In the genomic region with DNA sequence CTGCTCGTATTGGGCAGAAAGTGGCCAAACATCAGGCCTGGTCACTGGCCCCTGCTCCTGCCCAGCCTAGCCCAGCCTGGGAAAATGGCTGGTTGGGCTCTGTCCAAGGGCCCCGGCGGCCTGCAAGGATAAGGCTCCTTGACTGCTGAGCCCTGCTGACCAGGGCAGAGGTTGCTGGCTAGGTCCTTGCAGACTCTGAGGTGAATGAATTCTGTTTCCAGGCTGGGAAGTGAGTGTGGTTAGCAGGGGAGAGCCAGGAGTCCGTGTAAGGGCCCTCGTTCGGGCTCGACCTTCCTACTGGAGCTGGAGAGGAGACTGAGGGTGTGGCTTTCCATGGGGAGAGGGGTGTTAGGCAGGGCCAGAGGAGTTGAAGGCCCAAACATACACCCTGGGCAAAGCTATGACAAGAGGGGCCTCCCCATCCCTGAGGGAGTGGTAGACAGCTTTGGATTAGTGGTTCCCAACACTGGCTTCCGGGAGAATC, we compare ENCODE assay signal across 1 cellular context.
TF ChIP-seq lines count a peak whose summit lies in the region.

No MANE protein-coding gene starts in this region.

TF ChIP-seq in HepG2, 621 proteins besides CTCF, POLR2A, EP300 and RAD21 (continued from another document and continues in another):
- TF ChIP-seq TSC22D2 (CRISPR knock-in tag; IDR thresholded peaks at IDR 0.05; ENCODE audit: borderline replicate concordance) = no peak
- TF ChIP-seq, protein P1, sequence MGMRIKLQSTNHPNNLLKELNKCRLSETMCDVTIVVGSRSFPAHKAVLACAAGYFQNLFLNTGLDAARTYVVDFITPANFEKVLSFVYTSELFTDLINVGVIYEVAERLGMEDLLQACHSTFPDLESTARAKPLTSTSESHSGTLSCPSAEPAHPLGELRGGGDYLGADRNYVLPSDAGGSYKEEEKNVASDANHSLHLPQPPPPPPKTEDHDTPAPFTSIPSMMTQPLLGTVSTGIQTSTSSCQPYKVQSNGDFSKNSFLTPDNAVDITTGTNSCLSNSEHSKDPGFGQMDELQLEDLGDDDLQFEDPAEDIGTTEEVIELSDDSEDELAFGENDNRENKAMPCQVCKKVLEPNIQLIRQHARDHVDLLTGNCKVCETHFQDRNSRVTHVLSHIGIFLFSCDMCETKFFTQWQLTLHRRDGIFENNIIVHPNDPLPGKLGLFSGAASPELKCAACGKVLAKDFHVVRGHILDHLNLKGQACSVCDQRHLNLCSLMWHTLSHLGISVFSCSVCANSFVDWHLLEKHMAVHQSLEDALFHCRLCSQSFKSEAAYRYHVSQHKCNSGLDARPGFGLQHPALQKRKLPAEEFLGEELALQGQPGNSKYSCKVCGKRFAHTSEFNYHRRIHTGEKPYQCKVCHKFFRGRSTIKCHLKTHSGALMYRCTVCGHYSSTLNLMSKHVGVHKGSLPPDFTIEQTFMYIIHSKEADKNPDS (CRISPR knock-in tag; IDR thresholded peaks at IDR 0.05) = no peak
- TF ChIP-seq PTBP1 (IDR thresholded peaks at IDR 0.05; ENCODE audit: low read depth, low read length, poor library complexity, severe bottlenecking) = peak; percentile 45
- TF ChIP-seq, protein P2, sequence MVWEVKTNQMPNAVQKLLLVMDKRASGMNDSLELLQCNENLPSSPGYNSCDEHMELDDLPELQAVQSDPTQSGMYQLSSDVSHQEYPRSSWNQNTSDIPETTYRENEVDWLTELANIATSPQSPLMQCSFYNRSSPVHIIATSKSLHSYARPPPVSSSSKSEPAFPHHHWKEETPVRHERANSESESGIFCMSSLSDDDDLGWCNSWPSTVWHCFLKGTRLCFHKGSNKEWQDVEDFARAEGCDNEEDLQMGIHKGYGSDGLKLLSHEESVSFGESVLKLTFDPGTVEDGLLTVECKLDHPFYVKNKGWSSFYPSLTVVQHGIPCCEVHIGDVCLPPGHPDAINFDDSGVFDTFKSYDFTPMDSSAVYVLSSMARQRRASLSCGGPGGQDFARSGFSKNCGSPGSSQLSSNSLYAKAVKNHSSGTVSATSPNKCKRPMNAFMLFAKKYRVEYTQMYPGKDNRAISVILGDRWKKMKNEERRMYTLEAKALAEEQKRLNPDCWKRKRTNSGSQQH (CRISPR knock-in tag; IDR thresholded peaks at IDR 0.05; ENCODE audit: low read depth) = 0 out of 2 replicates have a peak, but pooled peaks have one; percentile 34
- TF ChIP-seq HNRNPUL1 (IDR thresholded peaks at IDR 0.05; ENCODE audit: low read depth, low read length) = no peak
- 0 out of 2 replicates have a peak, but pooled peaks have one; percentile 12 for TF ChIP-seq ZNF768 (CRISPR knock-in tag; IDR thresholded peaks at IDR 0.05)
- TF ChIP-seq, protein P3, sequence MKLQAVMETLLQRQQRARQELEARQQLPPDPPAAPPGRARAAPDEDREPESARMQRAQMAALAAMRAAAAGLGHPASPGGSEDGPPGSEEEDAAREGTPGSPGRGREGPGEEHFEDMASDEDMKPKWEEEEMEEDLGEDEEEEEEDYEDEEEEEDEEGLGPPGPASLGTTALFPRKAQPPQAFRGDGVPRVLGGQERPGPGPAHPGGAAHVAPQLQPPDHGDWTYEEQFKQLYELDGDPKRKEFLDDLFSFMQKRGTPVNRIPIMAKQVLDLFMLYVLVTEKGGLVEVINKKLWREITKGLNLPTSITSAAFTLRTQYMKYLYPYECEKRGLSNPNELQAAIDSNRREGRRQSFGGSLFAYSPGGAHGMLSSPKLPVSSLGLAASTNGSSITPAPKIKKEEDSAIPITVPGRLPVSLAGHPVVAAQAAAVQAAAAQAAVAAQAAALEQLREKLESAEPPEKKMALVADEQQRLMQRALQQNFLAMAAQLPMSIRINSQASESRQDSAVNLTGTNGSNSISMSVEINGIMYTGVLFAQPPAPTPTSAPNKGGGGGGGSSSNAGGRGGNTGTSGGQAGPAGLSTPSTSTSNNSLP (IDR thresholded peaks at IDR 0.05; ENCODE audit: low read depth, low read length) = no peak
- TF ChIP-seq ZEB1 (IDR thresholded peaks at IDR 0.05; ENCODE audit: insufficient replicate concordance, low read depth) = no peak
- TF ChIP-seq, protein P4, sequence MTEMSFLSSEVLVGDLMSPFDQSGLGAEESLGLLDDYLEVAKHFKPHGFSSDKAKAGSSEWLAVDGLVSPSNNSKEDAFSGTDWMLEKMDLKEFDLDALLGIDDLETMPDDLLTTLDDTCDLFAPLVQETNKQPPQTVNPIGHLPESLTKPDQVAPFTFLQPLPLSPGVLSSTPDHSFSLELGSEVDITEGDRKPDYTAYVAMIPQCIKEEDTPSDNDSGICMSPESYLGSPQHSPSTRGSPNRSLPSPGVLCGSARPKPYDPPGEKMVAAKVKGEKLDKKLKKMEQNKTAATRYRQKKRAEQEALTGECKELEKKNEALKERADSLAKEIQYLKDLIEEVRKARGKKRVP (CRISPR knock-in tag; IDR thresholded peaks at IDR 0.05) = no peak
- 0 out of 2 replicates have a peak, but pooled peaks have one; percentile 15 for TF ChIP-seq CBFB (CRISPR knock-in tag; IDR thresholded peaks at IDR 0.05)
- peak; percentile 68 for TF ChIP-seq ZFY (CRISPR knock-in tag; IDR thresholded peaks at IDR 0.05)
- TF ChIP-seq NFATC3 (CRISPR knock-in tag; IDR thresholded peaks at IDR 0.05) = no peak
- no peak for TF ChIP-seq KDM5B (CRISPR knock-in tag; IDR thresholded peaks at IDR 0.05; ENCODE audit: borderline replicate concordance)
- TF ChIP-seq, protein P5, sequence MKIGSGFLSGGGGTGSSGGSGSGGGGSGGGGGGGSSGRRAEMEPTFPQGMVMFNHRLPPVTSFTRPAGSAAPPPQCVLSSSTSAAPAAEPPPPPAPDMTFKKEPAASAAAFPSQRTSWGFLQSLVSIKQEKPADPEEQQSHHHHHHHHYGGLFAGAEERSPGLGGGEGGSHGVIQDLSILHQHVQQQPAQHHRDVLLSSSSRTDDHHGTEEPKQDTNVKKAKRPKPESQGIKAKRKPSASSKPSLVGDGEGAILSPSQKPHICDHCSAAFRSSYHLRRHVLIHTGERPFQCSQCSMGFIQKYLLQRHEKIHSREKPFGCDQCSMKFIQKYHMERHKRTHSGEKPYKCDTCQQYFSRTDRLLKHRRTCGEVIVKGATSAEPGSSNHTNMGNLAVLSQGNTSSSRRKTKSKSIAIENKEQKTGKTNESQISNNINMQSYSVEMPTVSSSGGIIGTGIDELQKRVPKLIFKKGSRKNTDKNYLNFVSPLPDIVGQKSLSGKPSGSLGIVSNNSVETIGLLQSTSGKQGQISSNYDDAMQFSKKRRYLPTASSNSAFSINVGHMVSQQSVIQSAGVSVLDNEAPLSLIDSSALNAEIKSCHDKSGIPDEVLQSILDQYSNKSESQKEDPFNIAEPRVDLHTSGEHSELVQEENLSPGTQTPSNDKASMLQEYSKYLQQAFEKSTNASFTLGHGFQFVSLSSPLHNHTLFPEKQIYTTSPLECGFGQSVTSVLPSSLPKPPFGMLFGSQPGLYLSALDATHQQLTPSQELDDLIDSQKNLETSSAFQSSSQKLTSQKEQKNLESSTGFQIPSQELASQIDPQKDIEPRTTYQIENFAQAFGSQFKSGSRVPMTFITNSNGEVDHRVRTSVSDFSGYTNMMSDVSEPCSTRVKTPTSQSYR (CRISPR knock-in tag; IDR thresholded peaks at IDR 0.05; ENCODE audit: borderline replicate concordance) = no peak
- TF ChIP-seq, protein P6, sequence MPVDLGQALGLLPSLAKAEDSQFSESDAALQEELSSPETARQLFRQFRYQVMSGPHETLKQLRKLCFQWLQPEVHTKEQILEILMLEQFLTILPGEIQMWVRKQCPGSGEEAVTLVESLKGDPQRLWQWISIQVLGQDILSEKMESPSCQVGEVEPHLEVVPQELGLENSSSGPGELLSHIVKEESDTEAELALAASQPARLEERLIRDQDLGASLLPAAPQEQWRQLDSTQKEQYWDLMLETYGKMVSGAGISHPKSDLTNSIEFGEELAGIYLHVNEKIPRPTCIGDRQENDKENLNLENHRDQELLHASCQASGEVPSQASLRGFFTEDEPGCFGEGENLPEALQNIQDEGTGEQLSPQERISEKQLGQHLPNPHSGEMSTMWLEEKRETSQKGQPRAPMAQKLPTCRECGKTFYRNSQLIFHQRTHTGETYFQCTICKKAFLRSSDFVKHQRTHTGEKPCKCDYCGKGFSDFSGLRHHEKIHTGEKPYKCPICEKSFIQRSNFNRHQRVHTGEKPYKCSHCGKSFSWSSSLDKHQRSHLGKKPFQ (CRISPR knock-in tag; IDR thresholded peaks at IDR 0.05; ENCODE audit: insufficient replicate concordance) = no peak
- no peak for TF ChIP-seq NCOA1 (CRISPR knock-in tag; IDR thresholded peaks at IDR 0.05)
- TF ChIP-seq, protein P7, sequence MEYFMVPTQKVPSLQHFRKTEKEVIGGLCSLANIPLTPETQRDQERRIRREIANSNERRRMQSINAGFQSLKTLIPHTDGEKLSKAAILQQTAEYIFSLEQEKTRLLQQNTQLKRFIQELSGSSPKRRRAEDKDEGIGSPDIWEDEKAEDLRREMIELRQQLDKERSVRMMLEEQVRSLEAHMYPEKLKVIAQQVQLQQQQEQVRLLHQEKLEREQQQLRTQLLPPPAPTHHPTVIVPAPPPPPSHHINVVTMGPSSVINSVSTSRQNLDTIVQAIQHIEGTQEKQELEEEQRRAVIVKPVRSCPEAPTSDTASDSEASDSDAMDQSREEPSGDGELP (IDR thresholded peaks at IDR 0.05; ENCODE audit: borderline replicate concordance, low read depth) = no peak; the same call in 1 of the 2 replicates
- no peak for TF ChIP-seq SPEN (CRISPR knock-in tag; IDR thresholded peaks at IDR 0.05; ENCODE audit: low read depth)
- TF ChIP-seq, protein P8, sequence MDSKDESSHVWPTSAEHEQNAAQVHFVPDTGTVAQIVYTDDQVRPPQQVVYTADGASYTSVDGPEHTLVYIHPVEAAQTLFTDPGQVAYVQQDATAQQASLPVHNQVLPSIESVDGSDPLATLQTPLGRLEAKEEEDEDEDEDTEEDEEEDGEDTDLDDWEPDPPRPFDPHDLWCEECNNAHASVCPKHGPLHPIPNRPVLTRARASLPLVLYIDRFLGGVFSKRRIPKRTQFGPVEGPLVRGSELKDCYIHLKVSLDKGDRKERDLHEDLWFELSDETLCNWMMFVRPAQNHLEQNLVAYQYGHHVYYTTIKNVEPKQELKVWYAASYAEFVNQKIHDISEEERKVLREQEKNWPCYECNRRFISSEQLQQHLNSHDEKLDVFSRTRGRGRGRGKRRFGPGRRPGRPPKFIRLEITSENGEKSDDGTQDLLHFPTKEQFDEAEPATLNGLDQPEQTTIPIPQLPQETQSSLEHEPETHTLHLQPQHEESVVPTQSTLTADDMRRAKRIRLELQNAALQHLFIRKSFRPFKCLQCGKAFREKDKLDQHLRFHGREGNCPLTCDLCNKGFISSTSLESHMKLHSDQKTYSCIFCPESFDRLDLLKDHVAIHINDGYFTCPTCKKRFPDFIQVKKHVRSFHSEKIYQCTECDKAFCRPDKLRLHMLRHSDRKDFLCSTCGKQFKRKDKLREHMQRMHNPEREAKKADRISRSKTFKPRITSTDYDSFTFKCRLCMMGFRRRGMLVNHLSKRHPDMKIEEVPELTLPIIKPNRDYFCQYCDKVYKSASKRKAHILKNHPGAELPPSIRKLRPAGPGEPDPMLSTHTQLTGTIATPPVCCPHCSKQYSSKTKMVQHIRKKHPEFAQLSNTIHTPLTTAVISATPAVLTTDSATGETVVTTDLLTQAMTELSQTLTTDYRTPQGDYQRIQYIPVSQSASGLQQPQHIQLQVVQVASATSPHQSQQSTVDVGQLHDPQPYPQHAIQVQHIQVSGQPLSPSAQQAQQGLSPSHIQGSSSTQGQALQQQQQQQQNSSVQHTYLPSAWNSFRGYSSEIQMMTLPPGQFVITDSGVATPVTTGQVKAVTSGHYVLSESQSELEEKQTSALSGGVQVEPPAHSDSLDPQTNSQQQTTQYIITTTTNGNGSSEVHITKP (CRISPR knock-in tag; IDR thresholded peaks at IDR 0.05; ENCODE audit: low read depth) = no peak
- TF ChIP-seq ZNF136 (CRISPR knock-in tag; IDR thresholded peaks at IDR 0.05; ENCODE audit: low read depth) = no peak
- TF ChIP-seq, protein P9, sequence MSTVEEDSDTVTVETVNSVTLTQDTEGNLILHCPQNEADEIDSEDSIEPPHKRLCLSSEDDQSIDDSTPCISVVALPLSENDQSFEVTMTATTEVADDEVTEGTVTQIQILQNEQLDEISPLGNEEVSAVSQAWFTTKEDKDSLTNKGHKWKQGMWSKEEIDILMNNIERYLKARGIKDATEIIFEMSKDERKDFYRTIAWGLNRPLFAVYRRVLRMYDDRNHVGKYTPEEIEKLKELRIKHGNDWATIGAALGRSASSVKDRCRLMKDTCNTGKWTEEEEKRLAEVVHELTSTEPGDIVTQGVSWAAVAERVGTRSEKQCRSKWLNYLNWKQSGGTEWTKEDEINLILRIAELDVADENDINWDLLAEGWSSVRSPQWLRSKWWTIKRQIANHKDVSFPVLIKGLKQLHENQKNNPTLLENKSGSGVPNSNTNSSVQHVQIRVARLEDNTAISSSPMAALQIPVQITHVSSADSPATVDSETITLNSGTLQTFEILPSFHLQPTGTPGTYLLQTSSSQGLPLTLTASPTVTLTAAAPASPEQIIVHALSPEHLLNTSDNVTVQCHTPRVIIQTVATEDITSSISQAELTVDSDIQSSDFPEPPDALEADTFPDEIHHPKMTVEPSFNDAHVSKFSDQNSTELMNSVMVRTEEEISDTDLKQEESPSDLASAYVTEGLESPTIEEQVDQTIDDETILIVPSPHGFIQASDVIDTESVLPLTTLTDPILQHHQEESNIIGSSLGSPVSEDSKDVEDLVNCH (CRISPR knock-in tag; IDR thresholded peaks at IDR 0.05) = no peak
- TF ChIP-seq CAMTA2 (CRISPR knock-in tag; IDR thresholded peaks at IDR 0.05; ENCODE audit: borderline replicate concordance) = no peak
- TF ChIP-seq, protein P10, sequence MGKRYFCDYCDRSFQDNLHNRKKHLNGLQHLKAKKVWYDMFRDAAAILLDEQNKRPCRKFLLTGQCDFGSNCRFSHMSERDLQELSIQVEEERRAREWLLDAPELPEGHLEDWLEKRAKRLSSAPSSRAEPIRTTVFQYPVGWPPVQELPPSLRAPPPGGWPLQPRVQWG (CRISPR knock-in tag; IDR thresholded peaks at IDR 0.05; ENCODE audit: borderline replicate concordance, low read depth) = no peak
- no peak for TF ChIP-seq FOXC1 (CRISPR knock-in tag; IDR thresholded peaks at IDR 0.05; ENCODE audit: borderline replicate concordance)
